Comparison of ENCODE assay signal across 8 cellular contexts in genomic region chr1:22749919-22750670, GRCh38. TPM values are rescaled to one million over a fixed set of nuclear protein-coding genes. Genes with fewer than 3 reads are reported as not detected.
DNase-seq lines count a peak whose midpoint lies in the region; ATAC-seq, FAIRE-seq and TF ChIP-seq lines count a peak whose summit lies in the region.

No MANE protein-coding gene starts in this region.

- H3K4me1 Mint-ChIP-seq in astrocyte (ENCODE audit: low read depth, unreplicated experiment), result peaks cover 26% of the 10 kb centered on the region

- intact Hi-C loops in left lung (cut with DNase I), result no loop called here
- intact Hi-C loops in tibial artery (cut with DNase I; ENCODE audit: low total_unique reads), result no loop called here

- no peaks in the 10 kb centered on the region for H3K9me3 ChIP-seq in astrocyte (ENCODE audit: insufficient read depth, low read depth, low read length)
- no peaks in the 10 kb centered on the region for H3K9me3 ChIP-seq in left lung
- H3K9me3 ChIP-seq in tibial artery, result no peaks in the 10 kb centered on the region

- H3K27me3 Mint-ChIP-seq in astrocyte (ENCODE audit: low read depth, unreplicated experiment), result no peaks in the 10 kb centered on the region

- H3K27me3 ChIP-seq in astrocyte (ENCODE audit: insufficient read depth, low read length) (no peaks in the 10 kb centered on the region), left lung (peaks cover 0 to 9% of the 10 kb centered on the region in 2 donors), tibial artery (no peaks in the 10 kb centered on the region)

- peak; percentile 50 for DNase-seq in DMS153 (lab: John Stamatoyannopoulos, UW)
- peak; percentile 84 for DNase-seq in LHCN-M2 (ENCODE audit: low read depth)
- DNase-seq in astrocyte (ENCODE audit: low read depth), result peak; percentile 94
- DNase-seq in left lung, result peak in 1 of 2 donors; percentile 55
- peak; percentile 73 to 77 for DNase-seq in tibial artery
- no peak for DNase-seq in frontal cortex (ENCODE audit: low spot score in 2 of 2)
- no peak for DNase-seq in NCI-H1694 (lab: John Stamatoyannopoulos, UW)
- no peak for DNase-seq in activated effector memory CD4-positive, alpha-beta T cell treated with anti-CD3 and anti-CD28 coated beads, Interleukin-2, amount 50 U/mL, for 16 hours

- H3K4me1 ChIP-seq in astrocyte (ENCODE audit: insufficient read depth, low read length) (peaks cover 75% of the 10 kb centered on the region), left lung (peaks cover 24 to 42% of the 10 kb centered on the region in 2 donors), tibial artery (peaks cover 0 to 13% (median 4%) of the 10 kb centered on the region in 4 donors)

- H3K9me3 Mint-ChIP-seq in astrocyte (ENCODE audit: unreplicated experiment), result no peaks in the 10 kb centered on the region

- peak; percentile 86 for ATAC-seq in left lung

- TF ChIP-seq CTCF in astrocyte (IDR thresholded peaks at IDR 0.05; ENCODE audit: insufficient read depth, low read depth, low read length) (no peak), left lung (IDR thresholded peaks at IDR 0.05) (no peak), tibial artery (IDR thresholded peaks at IDR 0.05) (no peak)

- peak overlapping the region; percentile 86 for H3K9ac ChIP-seq in astrocyte (ENCODE audit: low read length)

- H3K27ac ChIP-seq in astrocyte (ENCODE audit: low read depth, low read length) (peak overlapping the region; percentile 99), left lung (peak overlapping the region; percentile 82 to 84), tibial artery (peak overlapping the region; percentile 53 to 59)

- peak overlapping the region; percentile 98 for H3K27ac Mint-ChIP-seq in astrocyte (ENCODE audit: unreplicated experiment)

- FAIRE-seq in astrocyte (lab: Jason Lieb, UNC), result peak; percentile 97
- FAIRE-seq in frontal cortex (lab: Jason Lieb, UNC), result no peak

- peaks cover 53% of the 10 kb centered on the region for H3K79me2 ChIP-seq in astrocyte (ENCODE audit: insufficient read depth, low read length)

- H3K36me3 ChIP-seq in astrocyte (ENCODE audit: insufficient read depth, low read length) (no peaks in the 10 kb centered on the region), left lung (no peaks in the 10 kb centered on the region), tibial artery (no peaks in the 10 kb centered on the region)

- no peak overlapping the region for H3K4me3 ChIP-seq in astrocyte (ENCODE audit: insufficient read depth, low read depth, low read length)
- no peak overlapping the region for H3K4me3 ChIP-seq in left lung
- H3K4me3 ChIP-seq in tibial artery, result no peak overlapping the region

- no peaks in the 10 kb centered on the region for H3K36me3 Mint-ChIP-seq in astrocyte (ENCODE audit: low read depth, unreplicated experiment)

- no peak overlapping the region for H2AFZ ChIP-seq in astrocyte (ENCODE audit: low read depth, low read length)

- no peaks in the 10 kb centered on the region for H4K20me1 ChIP-seq in astrocyte (ENCODE audit: insufficient read depth, low read length)

- peak overlapping the region; percentile 78 for H3K4me2 ChIP-seq in astrocyte (ENCODE audit: low read length)

- peak overlapping the region; percentile 55 for H3K4me3 Mint-ChIP-seq in astrocyte (ENCODE audit: unreplicated experiment)

RNA-seq across cellular contexts. Expression of gene EPHB2, which starts 39.5 kb away (rescaled TPM):
- total RNA-seq in LHCN-M2 (2014; rRNA removed) (2.6 and 3.5 TPM in 2 replicates), astrocyte (7.5 and 8.4 TPM in 2 replicates), left lung (10 to 100 TPM; 11.3 to 15.9 TPM), frontal cortex (22.8 TPM)
- 7.1 TPM for polyA plus RNA-seq in LHCN-M2 (2012)

Comparison
In these comparisons a context has a peak if more than half of its experiments do, and no peak if none do; other contexts are left out.
1. DNase-seq: peak in DMS153 (single experiment), LHCN-M2 (single experiment), astrocyte (single experiment) and tibial artery (2 of 2); none in frontal cortex (0 of 2), NCI-H1694 (single experiment) and activated effector memory CD4-positive, alpha-beta T cell treated with anti-CD3 and anti-CD28 coated beads, Interleukin-2, amount 50 U/mL, for 16 hours (single experiment).
2. Peak in every context shown above with its lines, with median percentiles within 50 percentile points of each other: H3K27ac ChIP-seq.